ENCODE assay signal across 8 cellular contexts in the genomic region with DNA sequence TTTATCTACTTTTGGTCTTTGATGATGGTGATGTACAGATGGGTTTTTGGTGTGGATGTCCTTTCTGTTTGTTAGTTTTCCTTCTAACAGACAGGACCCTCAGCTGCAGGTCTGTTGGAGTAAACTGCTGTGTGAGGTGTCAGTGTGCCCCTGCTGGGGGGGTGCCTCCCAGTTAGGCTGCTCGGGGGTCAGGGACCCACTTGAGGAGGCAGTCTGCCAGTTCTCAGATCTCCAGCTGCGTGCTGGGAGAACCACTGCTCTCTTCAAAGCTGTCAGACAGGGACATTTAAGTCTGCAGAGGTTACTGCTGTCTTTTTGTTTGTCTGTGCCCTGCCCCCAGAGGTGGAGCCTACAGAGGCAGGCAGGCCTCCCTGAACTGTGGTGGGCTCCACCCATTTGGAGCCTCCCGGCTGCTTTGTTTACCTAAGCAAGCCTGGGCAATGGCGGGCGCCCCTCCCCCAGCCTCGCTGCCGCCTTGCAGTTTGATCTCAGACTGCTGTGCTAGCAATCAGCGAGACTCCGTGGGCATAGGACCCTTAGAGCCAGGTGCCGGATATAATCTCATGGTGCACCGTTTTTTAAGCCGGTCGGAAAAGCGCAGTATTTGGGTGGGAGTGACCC.
DNase-seq lines count a peak whose midpoint lies in the region; ATAC-seq and TF ChIP-seq lines count a peak whose summit lies in the region.
"Not testable (repeated sequence)": the region's sequence is repeated elsewhere in the genome, so short reads cannot be mapped to it uniquely, and the experiment has no call there.

No MANE protein-coding gene starts in this region.

- H3K9ac ChIP-seq in smooth muscle cell (ENCODE audit: low read depth), result not testable (repeated sequence)

- H3K27me3 ChIP-seq in H7 (ENCODE audit: control insufficient read depth, insufficient read depth, low read length); right lobe of liver; smooth muscle cell (ENCODE audit: low read depth): not testable (repeated sequence)

- not testable (repeated sequence) for TF ChIP-seq CTCF in epithelial cell of esophagus (IDR thresholded peaks at IDR 0.05; ENCODE audit: insufficient read depth, low read depth, low read length, missing control alignments); right lobe of liver (IDR thresholded peaks at IDR 0.05); smooth muscle cell (IDR thresholded peaks at IDR 0.05; ENCODE audit: borderline replicate concordance, insufficient read depth, poor library complexity, severe bottlenecking)

- not testable (repeated sequence) for H3K79me2 ChIP-seq in smooth muscle cell (ENCODE audit: low read depth)

- not testable (repeated sequence) for H4K20me1 ChIP-seq in smooth muscle cell (ENCODE audit: low read depth)

- H3K4me3 ChIP-seq in H7 (ENCODE audit: insufficient read depth, low read depth, low read length) (peak overlapping the region; percentile 24; the same call in 1 of the 2 replicates), right lobe of liver (peak overlapping the region in 1 of 3 donors; percentile 14)
- not testable (repeated sequence) for H3K4me3 ChIP-seq in epithelial cell of esophagus (ENCODE audit: low read length); smooth muscle cell

- WGBS in right lobe of liver (ENCODE audit: insufficient coverage, low coverage, low lambda C conversion rate, missing lambda C conversion rate), result 48% methylated on average over 5 of the region's 14 CpGs
- WGBS in smooth muscle cell (ENCODE audit: low lambda C conversion rate), result 39% methylated on average over 13 of the region's 14 CpGs

- H3K4me1 ChIP-seq in right lobe of liver; smooth muscle cell (ENCODE audit: low read depth): not testable (repeated sequence)

- DNase-seq in COLO668 (lab: John Stamatoyannopoulos, UW; ENCODE audit: unreplicated experiment) (peak; percentile 17), NCI-H1436 (lab: John Stamatoyannopoulos, UW) (peak; percentile 72), NCI-H345 treated with DMSO at 0.1 percent for 48 hours (lab: John Stamatoyannopoulos, UW; ENCODE audit: unreplicated experiment) (peak; percentile 8), RPMI8226 (peak; percentile 9), epithelial cell of esophagus (ENCODE audit: low read depth) (peak; percentile 14), right lobe of liver (peak; percentile 66 to 77 (median 77))
- DNase-seq in H7; smooth muscle cell (lab: John Stamatoyannopoulos, UW; ENCODE audit: unreplicated experiment): not testable (repeated sequence)

- not testable (repeated sequence) for H3K36me3 ChIP-seq in H7 (replicated peaks; ENCODE audit: control insufficient read depth, insufficient read depth, low read length); right lobe of liver; smooth muscle cell (ENCODE audit: low read depth)

- not testable (repeated sequence) for ATAC-seq in right lobe of liver

- peak overlapping the region; percentile 57 for H3K4me2 ChIP-seq in smooth muscle cell

- intact Hi-C loops in right lobe of liver (cut with DNase I), result not testable (repeated sequence)

- peak overlapping the region; percentile 31 for H2AFZ ChIP-seq in smooth muscle cell (ENCODE audit: low read depth)

- TF ChIP-seq POLR2A in right lobe of liver (IDR thresholded peaks at IDR 0.05), result not testable (repeated sequence)

- H3K27ac ChIP-seq in right lobe of liver; smooth muscle cell (ENCODE audit: low read depth): not testable (repeated sequence)

- H3F3A ChIP-seq in smooth muscle cell (ENCODE audit: low read depth), result not testable (repeated sequence)

- H3K9me3 ChIP-seq in right lobe of liver; smooth muscle cell (replicated peaks; ENCODE audit: low read depth): not testable (repeated sequence)
